Comparison of ENCODE assay signal across 8 cellular contexts in genomic region chr20:11891827-11892521, GRCh38. TPM values are rescaled to one million over a fixed set of nuclear protein-coding genes. Genes with fewer than 3 reads are reported as not detected.
A peak's percentile ranks its signal among the peaks of the same experiment; 100 is the strongest.
DNase-seq lines count a peak whose midpoint lies in the region; ATAC-seq and TF ChIP-seq lines count a peak whose summit lies in the region.

No MANE protein-coding gene starts in this region.

- peak overlapping the region; percentile 94 for H3K4me2 ChIP-seq in DND-41 (ENCODE audit: insufficient read depth, low read length)

- TF ChIP-seq CTCF in DND-41 (IDR thresholded peaks at IDR 0.05; ENCODE audit: borderline replicate concordance, extremely low read depth, low read length, poor library complexity, severe bottlenecking): no peak
- TF ChIP-seq CTCF in left lung (IDR thresholded peaks at IDR 0.05): no peak

- H3K4me1 Mint-ChIP-seq in T-helper 2 cell treated with Interferon-gamma antibody and Interleukin-4, amounts not matched to agents 5 μg/mL and 100 μg/mL, for 36 hours (ENCODE audit: low read depth): peaks cover 24% of the 10 kb centered on the region
- peaks cover 23% of the 10 kb centered on the region for H3K4me1 Mint-ChIP-seq in dendritic cell treated with granulocyte-macrophage colony-stimulating factor and Interleukin-4, amounts not matched to agents 40 ng/mL and 50 ng/mL, for 4 days (ENCODE audit: low read depth)
- H3K4me1 Mint-ChIP-seq in stimulated activated effector memory CD8-positive, alpha-beta T cell treated with anti-CD3 and anti-CD28 coated beads, Interleukin-12 subunit alpha, Interleukin-12 subunit beta, amount 100 ng/mL, for 72 hours: no peaks in the 10 kb centered on the region

- H3K9me3 ChIP-seq in DND-41 (ENCODE audit: insufficient read depth, low read length, severe bottlenecking) (no peaks in the 10 kb centered on the region), left lung (no peaks in the 10 kb centered on the region)

- H3K4me3 Mint-ChIP-seq in T-helper 2 cell treated with Interferon-gamma antibody and Interleukin-4, amounts not matched to agents 5 μg/mL and 100 μg/mL, for 36 hours: peak overlapping the region; percentile 81
- peak overlapping the region; percentile 80 for H3K4me3 Mint-ChIP-seq in dendritic cell treated with granulocyte-macrophage colony-stimulating factor and Interleukin-4, amounts not matched to agents 40 ng/mL and 50 ng/mL, for 4 days
- no peak overlapping the region for H3K4me3 Mint-ChIP-seq in stimulated activated effector memory CD8-positive, alpha-beta T cell treated with anti-CD3 and anti-CD28 coated beads, Interleukin-12 subunit alpha, Interleukin-12 subunit beta, amount 100 ng/mL, for 72 hours

- peak overlapping the region; percentile 87 for H2AFZ ChIP-seq in DND-41 (ENCODE audit: low read depth, low read length)

- peaks cover 20% of the 10 kb centered on the region for H3K27me3 Mint-ChIP-seq in T-helper 2 cell treated with Interferon-gamma antibody and Interleukin-4, amounts not matched to agents 5 μg/mL and 100 μg/mL, for 36 hours (ENCODE audit: low read depth)
- peaks cover 11% of the 10 kb centered on the region for H3K27me3 Mint-ChIP-seq in dendritic cell treated with granulocyte-macrophage colony-stimulating factor and Interleukin-4, amounts not matched to agents 40 ng/mL and 50 ng/mL, for 4 days

- H3K79me2 ChIP-seq in DND-41 (ENCODE audit: insufficient read depth, low read length): peaks cover 59% of the 10 kb centered on the region

- peaks cover 1% of the 10 kb centered on the region for H3K36me3 Mint-ChIP-seq in T-helper 2 cell treated with Interferon-gamma antibody and Interleukin-4, amounts not matched to agents 5 μg/mL and 100 μg/mL, for 36 hours (ENCODE audit: low read depth)
- no peaks in the 10 kb centered on the region for H3K36me3 Mint-ChIP-seq in dendritic cell treated with granulocyte-macrophage colony-stimulating factor and Interleukin-4, amounts not matched to agents 40 ng/mL and 50 ng/mL, for 4 days (ENCODE audit: low read depth)
- no peaks in the 10 kb centered on the region for H3K36me3 Mint-ChIP-seq in stimulated activated effector memory CD8-positive, alpha-beta T cell treated with anti-CD3 and anti-CD28 coated beads, Interleukin-12 subunit alpha, Interleukin-12 subunit beta, amount 100 ng/mL, for 72 hours

- H3K27ac ChIP-seq in DND-41 (ENCODE audit: low read length) (peak overlapping the region; percentile 74), left lung (peak overlapping the region; percentile 87 to 90)

- H3K36me3 ChIP-seq in DND-41 (ENCODE audit: insufficient read depth, low read length) (no peaks in the 10 kb centered on the region), left lung (no peaks in the 10 kb centered on the region)

- H3K4me3 ChIP-seq in DND-41 (ENCODE audit: low read depth in 1 of 2, low read length in 2 of 2) (peak overlapping the region; percentile 73 to 78), left lung (peak overlapping the region; percentile 61 to 77)

- no peaks in the 10 kb centered on the region for H3K9me3 Mint-ChIP-seq in T-helper 2 cell treated with Interferon-gamma antibody and Interleukin-4, amounts not matched to agents 5 μg/mL and 100 μg/mL, for 36 hours
- H3K9me3 Mint-ChIP-seq in dendritic cell treated with granulocyte-macrophage colony-stimulating factor and Interleukin-4, amounts not matched to agents 40 ng/mL and 50 ng/mL, for 4 days: peaks cover 9% of the 10 kb centered on the region
- H3K9me3 Mint-ChIP-seq in stimulated activated effector memory CD8-positive, alpha-beta T cell treated with anti-CD3 and anti-CD28 coated beads, Interleukin-12 subunit alpha, Interleukin-12 subunit beta, amount 100 ng/mL, for 72 hours: peaks cover 11% of the 10 kb centered on the region

- H3K27me3 ChIP-seq in DND-41 (ENCODE audit: insufficient read depth, low read length, poor library complexity) (peaks cover 10% of the 10 kb centered on the region), left lung (no peaks in the 10 kb centered on the region)

- ATAC-seq in DND-41 (ENCODE audit: insufficient read depth, low read depth): peak; percentile 67
- ATAC-seq in left lung: peak; percentile 52
- no peak for ATAC-seq in stimulated activated effector memory CD8-positive, alpha-beta T cell treated with anti-CD3 and anti-CD28 coated beads, Interleukin-12 subunit alpha, Interleukin-12 subunit beta, amount 100 ng/mL, for 72 hours

- intact Hi-C loops in dendritic cell treated with granulocyte-macrophage colony-stimulating factor and Interleukin-4, amounts not matched to agents 40 ng/mL and 50 ng/mL, for 4 days (cut with micrococcal nuclease): no loop called here
- intact Hi-C loops in left lung (cut with DNase I): no loop called here

- H3K27ac Mint-ChIP-seq in T-helper 2 cell treated with Interferon-gamma antibody and Interleukin-4, amounts not matched to agents 5 μg/mL and 100 μg/mL, for 36 hours: peak overlapping the region; percentile 76
- peak overlapping the region; percentile 79 for H3K27ac Mint-ChIP-seq in dendritic cell treated with granulocyte-macrophage colony-stimulating factor and Interleukin-4, amounts not matched to agents 40 ng/mL and 50 ng/mL, for 4 days
- no peak overlapping the region for H3K27ac Mint-ChIP-seq in stimulated activated effector memory CD8-positive, alpha-beta T cell treated with anti-CD3 and anti-CD28 coated beads, Interleukin-12 subunit alpha, Interleukin-12 subunit beta, amount 100 ng/mL, for 72 hours

- peak; percentile 84 for DNase-seq in DND-41
- DNase-seq in HCEC 1CT: peak; percentile 64
- peak; percentile 73 for DNase-seq in NCI-H1417 treated with DMSO at 0.1 percent for 48 hours (lab: John Stamatoyannopoulos, UW)
- DNase-seq in T-helper 2 cell treated with Interferon-gamma antibody and Interleukin-4, amounts not matched to agents 5 μg/mL and 100 μg/mL, for 36 hours (ENCODE audit: low spot score): peak; percentile 64
- peak; percentile 28 to 66 for DNase-seq in left lung
- DNase-seq in stimulated activated CD4-positive, alpha-beta T cell treated with anti-CD3 and anti-CD28 coated beads, Interleukin-2, amount 100 ng/mL, for 48 hours: peak; percentile 10 to 40
- no peak for DNase-seq in stimulated activated effector memory CD8-positive, alpha-beta T cell treated with anti-CD3 and anti-CD28 coated beads, Interleukin-12 subunit alpha, Interleukin-12 subunit beta, amount 100 ng/mL, for 72 hours (ENCODE audit: low spot score in 2 of 2)

- H3K9ac ChIP-seq in DND-41 (ENCODE audit: low read depth, low read length): peak overlapping the region; percentile 78

- H4K20me1 ChIP-seq in DND-41 (ENCODE audit: insufficient read depth, low read length): peaks cover 47% of the 10 kb centered on the region

- peaks cover 31% of the 10 kb centered on the region for H3K4me1 ChIP-seq in DND-41 (ENCODE audit: insufficient read depth, low read length)
- peaks cover 4 to 32% of the 10 kb centered on the region in 2 donors for H3K4me1 ChIP-seq in left lung

RNA-seq across cellular contexts. Expression of gene BTBD3, which starts 25.7 kb away (rescaled TPM):
- total RNA-seq in left lung: 10 to 100 TPM; 24.7 to 26.1 TPM

Comparison
In these comparisons a context has a peak if more than half of its experiments do, and no peak if none do; other contexts are left out.
1. DNase-seq: peak in DND-41 (single experiment), HCEC 1CT (single experiment), NCI-H1417 treated with DMSO at 0.1 percent for 48 hours (single experiment), T-helper 2 cell treated with Interferon-gamma antibody and Interleukin-4, amounts not matched to agents 5 μg/mL and 100 μg/mL, for 36 hours (single experiment), left lung (2 of 2) and stimulated activated CD4-positive, alpha-beta T cell treated with anti-CD3 and anti-CD28 coated beads, Interleukin-2, amount 100 ng/mL, for 48 hours (2 of 2); none in stimulated activated effector memory CD8-positive, alpha-beta T cell treated with anti-CD3 and anti-CD28 coated beads, Interleukin-12 subunit alpha, Interleukin-12 subunit beta, amount 100 ng/mL, for 72 hours (0 of 2).